In genomic region chr7:47600199-47601118, GRCh38 we compare ENCODE assay signal across 8 cellular contexts. TPM values are rescaled to one million over a fixed set of nuclear protein-coding genes. Genes with fewer than 3 reads are reported as not detected.
DNase-seq lines count a peak whose midpoint lies in the region; ATAC-seq and TF ChIP-seq lines count a peak whose summit lies in the region.

No MANE protein-coding gene starts in this region.

- H3K27me3 ChIP-seq in BLaER1 = no peaks in the 10 kb centered on the region
- no peaks in the 10 kb centered on the region for H3K27me3 ChIP-seq in kidney epithelial cell (ENCODE audit: control insufficient read depth, insufficient read depth, low read length)
- H3K27me3 ChIP-seq in right atrium auricular region = no peaks in the 10 kb centered on the region

- peaks cover 54% of the 10 kb centered on the region for H3K9me3 ChIP-seq in BLaER1
- peaks cover 9 to 17% of the 10 kb centered on the region in 2 donors for H3K9me3 ChIP-seq in right atrium auricular region

- H3K4me3 ChIP-seq in BLaER1 (no peak overlapping the region), kidney epithelial cell (ENCODE audit: low read depth, low read length) (no peak overlapping the region), right atrium auricular region (no peak overlapping the region)

- DNase-seq in HCEC 1CT (peak; percentile 89), RPMI8226 (peak; percentile 60), kidney epithelial cell (ENCODE audit: low read depth) (peak; percentile 57), UCSD-AML1 (lab: John Stamatoyannopoulos, UW; ENCODE audit: unreplicated experiment) (no peak), NCI-H69 (lab: John Stamatoyannopoulos, UW) (no peak), right atrium auricular region (ENCODE audit: low spot score) (no peak)

- peaks cover 23% of the 10 kb centered on the region for H3K4me1 ChIP-seq in BLaER1
- peaks cover 0 to 20% of the 10 kb centered on the region in 2 donors for H3K4me1 ChIP-seq in right atrium auricular region

- H3K36me3 ChIP-seq in BLaER1 = no peaks in the 10 kb centered on the region
- H3K36me3 ChIP-seq in kidney epithelial cell (ENCODE audit: control insufficient read depth, insufficient read depth, low read length) = no peaks in the 10 kb centered on the region
- no peaks in the 10 kb centered on the region for H3K36me3 ChIP-seq in right atrium auricular region

- H3K27ac ChIP-seq in BLaER1 (no peak overlapping the region), right atrium auricular region (no peak overlapping the region)

- TF ChIP-seq CTCF in kidney epithelial cell (IDR thresholded peaks at IDR 0.05; ENCODE audit: insufficient read depth, low read length, poor library complexity, severe bottlenecking) = no peak
- TF ChIP-seq CTCF in right atrium auricular region (IDR thresholded peaks at IDR 0.05) = no peak

- no peaks in the 10 kb centered on the region for H4K20me1 ChIP-seq in BLaER1

- no peak overlapping the region for H3K9ac ChIP-seq in BLaER1

- H3K4me2 ChIP-seq in BLaER1 = peak overlapping the region; percentile 65

- no peak for ATAC-seq in HG03457 (IDR thresholded peaks at IDR 0.05; ENCODE audit: unreplicated experiment)

RNA-seq across cellular contexts. Expression of gene TNS3, which starts 18.5 kb away (rescaled TPM):
- total RNA-seq in kidney epithelial cell (41.2 and 57.0 TPM in 2 replicates), right atrium auricular region (10 to 100 TPM; 39.7 to 44.4 TPM)

Comparison
In these comparisons a context has a peak if more than half of its experiments do, and no peak if none do; other contexts are left out.
1. DNase-seq: peak in HCEC 1CT (single experiment), RPMI8226 (single experiment) and kidney epithelial cell (single experiment); none in UCSD-AML1 (single experiment), NCI-H69 (single experiment) and right atrium auricular region (single experiment).